In the genomic region with DNA sequence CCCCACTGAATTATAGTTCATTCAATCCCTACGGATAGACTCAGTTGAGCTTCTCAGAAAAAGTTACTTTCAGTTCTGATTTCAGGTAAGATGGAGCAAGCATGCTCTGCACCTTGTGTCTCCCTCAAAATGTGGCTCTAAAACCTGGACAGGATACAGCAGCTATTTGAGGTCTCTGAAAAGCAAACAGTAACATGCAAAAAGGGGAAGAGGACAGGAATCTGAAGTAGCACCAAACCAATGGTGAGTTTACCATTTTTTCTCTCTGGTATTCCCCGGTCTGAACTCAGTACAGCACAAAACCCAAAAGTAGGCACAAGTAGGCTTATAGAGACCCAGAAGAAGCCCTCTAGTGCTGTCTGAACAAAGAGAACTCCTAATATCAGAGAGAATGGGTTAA, we compare ENCODE assay signal across 19 cellular contexts. TPM values are rescaled to one million over a fixed set of nuclear protein-coding genes. Genes with fewer than 3 reads are reported as not detected.
DNase-seq lines count a peak whose midpoint lies in the region; ATAC-seq and TF ChIP-seq lines count a peak whose summit lies in the region.
"Had no signal": no experiment of that assay in that cellular context is flagged by ENCODE, and none has a peak within 500 bp of the region (broad histone marks: within the 10 kb centered on the region; RNA-seq: fewer than 3 reads in every experiment).

No MANE protein-coding gene starts in this region.

- peaks cover 3% of the 10 kb centered on the region; the same call in 1 of the 2 replicates for H3K9me3 Mint-ChIP-seq in HFFc6

- TF ChIP-seq CTCF in VCaP (conservative IDR thresholded peaks at IDR 0.05) (no peak), lower leg skin (IDR thresholded peaks at IDR 0.05) (no peak), HFFc6 (IDR thresholded peaks at IDR 0.05) (no peak)

- H3K36me3 Mint-ChIP-seq in HFFc6 (ENCODE audit: low read depth): peaks cover 16% of the 10 kb centered on the region

- peak overlapping the region; percentile 82; the same call in 1 of the 2 replicates for H3K27ac ChIP-seq in VCaP
- H3K27ac ChIP-seq: cardiac muscle cell, left lung, parathyroid adenoma had no signal

- no peaks in the 10 kb centered on the region for H3K4me1 Mint-ChIP-seq in HFFc6 (ENCODE audit: low read depth)
- H3K4me1 Mint-ChIP-seq: activated CD4-positive, alpha-beta T cell treated with anti-CD3 and anti-CD28 coated beads for 36 hours had no signal

- H3K27ac Mint-ChIP-seq in HFFc6: no peak overlapping the region
- H3K27ac Mint-ChIP-seq: activated CD4-positive, alpha-beta T cell treated with anti-CD3 and anti-CD28 coated beads for 36 hours; activated naive CD8-positive, alpha-beta T cell; T-helper 1 cell treated with Interleukin-12 subunit alpha and Interleukin-12 subunit beta and Interleukin-4 antibody, amounts not matched to agents 30 μg/mL and 1 μg/mL, for 36 hours had no signal

- intact Hi-C loops in lower leg skin (cut with DNase I; ENCODE audit: low total_unique reads): no loop called here

- TF ChIP-seq POLR2A in GM18505 (IDR thresholded peaks at IDR 0.05; ENCODE audit: borderline replicate concordance, extremely low read depth, insufficient read depth, insufficient read length) (no peak), lower leg skin (IDR thresholded peaks at IDR 0.05) (no peak)

- no peaks in the 10 kb centered on the region; the same call in 1 of the 2 replicates for H3K27me3 Mint-ChIP-seq in HFFc6 (ENCODE audit: insufficient read depth)
- H3K27me3 Mint-ChIP-seq: activated CD4-positive, alpha-beta T cell treated with anti-CD3 and anti-CD28 coated beads for 36 hours; activated naive CD8-positive, alpha-beta T cell had no signal

- no peak overlapping the region for H3K4me3 ChIP-seq in lower leg skin (ENCODE audit: low read depth, poor library complexity, severe bottlenecking)
- H3K4me3 ChIP-seq: cardiac muscle cell, left lung had no signal

- no peak overlapping the region for H3K4me3 Mint-ChIP-seq in HFFc6
- H3K4me3 Mint-ChIP-seq: activated CD4-positive, alpha-beta T cell treated with anti-CD3 and anti-CD28 coated beads for 36 hours; activated naive CD8-positive, alpha-beta T cell; T-helper 1 cell treated with Interleukin-12 subunit alpha and Interleukin-12 subunit beta and Interleukin-4 antibody, amounts not matched to agents 30 μg/mL and 1 μg/mL, for 36 hours had no signal

- WGBS in lower leg skin, 2 donors: 84 to 89% methylated on average over 2 of the region's 2 CpGs

- ATAC-seq in GM18505 (IDR thresholded peaks at IDR 0.05; ENCODE audit: unreplicated experiment) (peak; percentile 67), GM21390 (IDR thresholded peaks at IDR 0.05; ENCODE audit: unreplicated experiment) (peak; percentile 47), HG03039 (IDR thresholded peaks at IDR 0.05; ENCODE audit: unreplicated experiment) (peak; percentile 54)
- ATAC-seq: activated CD4-positive, alpha-beta T cell treated with anti-CD3 and anti-CD28 coated beads for 36 hours; HCT116; left lung had no signal

- DNase-seq in DMS153 (lab: John Stamatoyannopoulos, UW) (no peak), SHP77 (lab: John Stamatoyannopoulos, UW) (no peak), lower leg skin (ENCODE audit: low spot score in 2 of 2) (no peak), HFFc6 (no peak)
- DNase-seq: activated CD4-positive, alpha-beta T cell treated with anti-CD3 and anti-CD28 coated beads for 36 hours; activated T-cell treated with anti-CD3 and anti-CD28 coated beads, Interleukin-2, amount 50 U/mL, for 1 hour; effector memory CD4-positive, alpha-beta T cell; left lung; NCI-H2107; stimulated activated CD4-positive, alpha-beta T cell treated with anti-CD3 and anti-CD28 coated beads, Interleukin-12 subunit alpha, Interleukin-12 subunit beta, amount 100 ng/mL, for 4 hours had no signal

RNA-seq across cellular contexts. Expression of a gene that starts 34.1 kb away (rescaled TPM):
- total RNA-seq in lower leg skin: 10 to 100 TPM; 41.9 to 44.3 (median 42.8) TPM
- total RNA-seq in HFFc6 (2021; fragmentation: NEBNext Ultra II Directional; extraction: Animal tissue kit (Norgen Biotek cat#: 25700)): 10 to 100 TPM; 36.4 to 54.5 (median 43.8) TPM
